19 cellular contexts compared by ENCODE assay signal in genomic region chr2:207549145-207549544, GRCh38. TPM values are rescaled to one million over a fixed set of nuclear protein-coding genes. Genes with fewer than 3 reads are reported as not detected.
A peak's percentile ranks its signal among the peaks of the same experiment; 100 is the strongest.
DNase-seq lines count a peak whose midpoint lies in the region; ATAC-seq and TF ChIP-seq lines count a peak whose summit lies in the region.
"Had no signal": no experiment of that assay in that cellular context is flagged by ENCODE, and none has a peak within 500 bp of the region (broad histone marks: within the 10 kb centered on the region; RNA-seq: fewer than 3 reads in every experiment).

No MANE protein-coding gene starts in this region.

- ATAC-seq in naive B cell (ENCODE audit: low read depth in 2 of 2) (no peak), HG03439 (IDR thresholded peaks at IDR 0.05; ENCODE audit: unreplicated experiment) (no peak)
- ATAC-seq: gastrocnemius medialis, HCT116 had no signal

- H3K4me3 ChIP-seq in CD4-positive, alpha-beta memory T cell (ENCODE audit: low read length in 2 of 2) = no peak overlapping the region
- no peak overlapping the region for H3K4me3 ChIP-seq in foreskin fibroblast (ENCODE audit: low read depth in 1 of 2, low read length in 2 of 2)
- H3K4me3 ChIP-seq: gastrocnemius medialis, MG63, SJCRH30, thyroid gland had no signal

- H3K9me3 ChIP-seq in CD4-positive, alpha-beta memory T cell (ENCODE audit: control insufficient read depth in 1 of 2, low read length in 2 of 2) = no peaks in the 10 kb centered on the region
- H3K9me3 ChIP-seq: gastrocnemius medialis, MG63, SJCRH30, thyroid gland had no signal

- intact Hi-C loops in CD4-positive, alpha-beta memory T cell (cut with micrococcal nuclease) = no loop called here

- peak overlapping the region in 5 of 7 donors; percentile 12 to 76 (median 25) for H3K27ac Mint-ChIP-seq in CD4-positive, alpha-beta memory T cell
- H3K27ac Mint-ChIP-seq in HFFc6 (peak overlapping the region; percentile 75), endothelial cell (ENCODE audit: unreplicated experiment) (peak overlapping the region; percentile 44), naive B cell (peak overlapping the region in 4 of 6 donors; percentile 14 to 87 (median 46))

- H3K36me3 ChIP-seq in CD4-positive, alpha-beta memory T cell (ENCODE audit: insufficient read depth, low read length) = no peaks in the 10 kb centered on the region
- H3K36me3 ChIP-seq: gastrocnemius medialis, thyroid gland had no signal

- POLR2A ChIA-PET in CD4-positive, alpha-beta memory T cell (lab: Charles Lee; ENCODE audit: partially characterized antibody) = interaction anchor here (1.4 to 6.9 kb wide), 2 partner anchors 16 to 19 kb away, joined by 3 to 42 read pairs; partner anchors contain the start of gene CREB1

- H3K27me3 Mint-ChIP-seq in CD4-positive, alpha-beta memory T cell = no peaks in the 10 kb centered on the region
- H3K27me3 Mint-ChIP-seq in HFFc6 (ENCODE audit: insufficient read depth) (no peaks in the 10 kb centered on the region), endothelial cell (ENCODE audit: unreplicated experiment) (no peaks in the 10 kb centered on the region), naive B cell (no peaks in the 10 kb centered on the region)

- TF ChIP-seq CTCF in HFFc6 (IDR thresholded peaks at IDR 0.05) = no peak
- TF ChIP-seq CTCF in endothelial cell (IDR thresholded peaks at IDR 0.05; ENCODE audit: unreplicated experiment) = no peak
- TF ChIP-seq CTCF in GM10266 (IDR thresholded peaks at IDR 0.05; ENCODE audit: control insufficient read depth, insufficient read depth, low read depth, missing control alignments) = no peak
- no peak for TF ChIP-seq CTCF in foreskin fibroblast (IDR thresholded peaks at IDR 0.05; ENCODE audit: low read depth, low read length)

- DNase-seq in CD4-positive, alpha-beta memory T cell = no peak
- DNase-seq in HFFc6 (no peak), endothelial cell (ENCODE audit: low spot score) (no peak), naive B cell (no peak), hippocampal formation (lab: John Stamatoyannopoulos, UW) (no peak), GM10266 (ENCODE audit: extremely low spot score) (no peak), foreskin fibroblast (no peak)
- DNase-seq: activated CD8-positive, alpha-beta memory T cell treated with anti-CD3 and anti-CD28 coated beads, Interleukin-2, amount 50 U/mL, for 4 hours; activated naive CD4-positive, alpha-beta T cell treated with anti-CD3 and anti-CD28 coated beads, Interleukin-2, amount 50 U/mL, for 16 hours; central memory CD4-positive, alpha-beta T cell; gastrocnemius medialis; GF-D8; MG63; NCI-H187 treated with DMSO at 0.1 percent for 48 hours; SJCRH30; stimulated activated CD4-positive, alpha-beta T cell treated with anti-CD3 and anti-CD28 coated beads, Interleukin-2, amount 100 ng/mL, for 48 hours; thyroid gland had no signal

- peaks cover 44% of the 10 kb centered on the region for H3K4me1 ChIP-seq in CD4-positive, alpha-beta memory T cell (ENCODE audit: insufficient read depth, low read length)
- H3K4me1 ChIP-seq: SJCRH30 had no signal

- H3K36me3 Mint-ChIP-seq in CD4-positive, alpha-beta memory T cell = peaks cover 16 to 20% of the 10 kb centered on the region in 2 donors
- H3K36me3 Mint-ChIP-seq in HFFc6 (ENCODE audit: low read depth) (peaks cover 4% of the 10 kb centered on the region), endothelial cell (ENCODE audit: low read depth, unreplicated experiment) (no peaks in the 10 kb centered on the region), naive B cell (peaks cover 0 to 7% of the 10 kb centered on the region in 2 donors)

- H3K4me1 Mint-ChIP-seq in CD4-positive, alpha-beta memory T cell = peaks cover 48 to 70% (median 59%) of the 10 kb centered on the region in 4 donors
- H3K4me1 Mint-ChIP-seq in HFFc6 (ENCODE audit: low read depth) (peaks cover 45% of the 10 kb centered on the region), endothelial cell (ENCODE audit: unreplicated experiment) (peaks cover 5% of the 10 kb centered on the region), naive B cell (peaks cover 33 to 80% (median 44%) of the 10 kb centered on the region in 3 donors)

- CTCF ChIA-PET in CD4-positive, alpha-beta memory T cell (lab: Charles Lee; ENCODE audit: partially characterized antibody) = interaction anchor here (1.1 to 1.5 kb wide), 2 partner anchors 40 to 76 kb away, joined by 4 read pairs; partner anchors contain the start of gene METTL21A

- no peak overlapping the region for H3K27ac ChIP-seq in CD4-positive, alpha-beta memory T cell (ENCODE audit: low read depth, low read length)
- H3K27ac ChIP-seq: SJCRH30 had no signal

- no peaks in the 10 kb centered on the region for H3K27me3 ChIP-seq in CD4-positive, alpha-beta memory T cell (ENCODE audit: insufficient read depth, low read length)
- H3K27me3 ChIP-seq: gastrocnemius medialis, MG63, SJCRH30, thyroid gland had no signal

- H3K4me3 Mint-ChIP-seq in CD4-positive, alpha-beta memory T cell = no peak overlapping the region
- H3K4me3 Mint-ChIP-seq in HFFc6 (no peak overlapping the region), endothelial cell (ENCODE audit: unreplicated experiment) (no peak overlapping the region), naive B cell (no peak overlapping the region)

- H3K9me3 Mint-ChIP-seq in CD4-positive, alpha-beta memory T cell = no peaks in the 10 kb centered on the region
- H3K9me3 Mint-ChIP-seq in HFFc6 (no peaks in the 10 kb centered on the region), endothelial cell (ENCODE audit: unreplicated experiment) (no peaks in the 10 kb centered on the region), naive B cell (no peaks in the 10 kb centered on the region)

RNA-seq across cellular contexts. Expression of gene CREB1, which starts 19.4 kb away (rescaled TPM):
- total RNA-seq in CD4-positive, alpha-beta memory T cell = 100 to 1,000 TPM; 128 TPM
- 10 to 100 TPM; 60.0 to 75.8 TPM for polyA plus RNA-seq in CD4-positive, alpha-beta memory T cell
- total RNA-seq in HFFc6 (2021; fragmentation: NEBNext Ultra II Directional; extraction: Animal tissue kit (Norgen Biotek cat#: 25700)) = 10 to 100 TPM; 32.9 to 51.8 (median 48.9) TPM
- 76.8 TPM for total RNA-seq in endothelial cell (ENCODE audit: unreplicated experiment)
- 100 to 1,000 TPM in 3 of 6 donors, 10 to 100 TPM in 3; 66.6 to 123 (median 97.2) TPM for polyA plus RNA-seq in naive B cell (ENCODE audit: low read depth in 6 of 6)

Comparison
In these comparisons a context has a peak if more than half of its experiments do, and no peak if none do; other contexts are left out.
1. H3K27ac Mint-ChIP-seq: peak in every context shown above with its lines; median percentile 75 in HFFc6; 46 in naive B cell; 44 in endothelial cell; 25 in CD4-positive, alpha-beta memory T cell.